Comparison of ENCODE assay signal across 1 cellular context in the genomic region with DNA sequence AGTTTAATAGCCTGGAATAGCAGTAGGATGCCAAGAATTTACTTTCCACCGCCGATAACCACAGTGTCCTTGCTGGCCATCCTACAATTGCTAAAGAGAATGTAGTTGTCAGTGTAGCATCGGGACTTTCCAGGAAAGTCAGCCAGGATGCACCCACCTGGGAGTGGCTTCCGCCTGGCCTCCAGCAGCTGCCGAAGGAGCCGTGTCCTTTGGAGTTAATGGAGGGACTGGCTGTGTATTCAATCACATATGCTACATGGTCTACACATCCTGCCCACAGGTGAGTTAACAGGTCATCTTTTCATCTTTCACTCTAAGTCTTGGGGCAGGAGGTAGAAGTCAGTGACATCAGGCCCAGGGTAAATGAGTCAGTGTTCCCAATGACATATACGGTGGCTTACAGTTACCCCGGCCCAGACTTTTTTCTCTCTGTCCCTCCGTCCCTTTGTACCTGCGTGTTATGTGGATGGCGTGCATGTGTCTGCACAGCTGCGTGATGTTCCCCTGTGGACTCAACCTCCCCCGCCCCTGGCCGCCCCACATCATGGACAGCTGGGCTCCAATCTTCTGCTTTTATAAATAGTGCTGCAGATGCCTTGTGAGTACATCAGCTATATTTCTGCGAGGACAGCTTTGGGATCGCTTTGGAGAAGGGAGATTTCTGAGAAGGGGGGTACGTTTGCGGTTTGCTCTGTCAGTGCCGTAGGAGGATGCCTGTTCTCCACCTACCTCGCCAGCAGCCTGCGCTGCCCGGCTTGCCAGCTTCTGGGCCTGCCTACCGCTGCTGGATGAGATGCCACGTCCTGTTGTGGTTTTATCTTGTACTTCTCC.
TF ChIP-seq lines count a peak whose summit lies in the region.

No MANE protein-coding gene starts in this region.

TF ChIP-seq in endothelial cell of umbilical vein, 7 proteins besides CTCF, POLR2A, EP300 and RAD21 (continued from another document):
- TF ChIP-seq JUN (IDR thresholded peaks at IDR 0.05; ENCODE audit: borderline replicate concordance, insufficient read depth, insufficient read length, low read depth): no peak
- TF ChIP-seq, protein P1, sequence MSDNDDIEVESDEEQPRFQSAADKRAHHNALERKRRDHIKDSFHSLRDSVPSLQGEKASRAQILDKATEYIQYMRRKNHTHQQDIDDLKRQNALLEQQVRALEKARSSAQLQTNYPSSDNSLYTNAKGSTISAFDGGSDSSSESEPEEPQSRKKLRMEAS (IDR thresholded peaks at IDR 0.05; ENCODE audit: insufficient read depth, insufficient read length): no peak
